In genomic region chr4:142440093-142440492, GRCh38 we compare ENCODE assay signal across 22 cellular contexts.
"Had no signal": no experiment of that assay in that cellular context is flagged by ENCODE, and none has a peak within 500 bp of the region (broad histone marks: within the 10 kb centered on the region; RNA-seq: fewer than 3 reads in every experiment).

No MANE protein-coding gene starts in this region.

- H3K4me3 ChIP-seq: left lung, lung, spleen, thoracic aorta, vagina had no signal

- H3K4me3 Mint-ChIP-seq: activated CD4-positive, alpha-beta T cell treated with anti-CD3 and anti-CD28 coated beads, Interleukin-2, amount 10 ng/mL, durations not matched to agents 7 days and 5 days; activated CD8-positive, alpha-beta memory T cell treated with anti-CD3 and anti-CD28 coated beads, Interleukin-2, amount 10 ng/mL, durations not matched to agents 7 days and 5 days; activated CD8-positive, alpha-beta T cell treated with anti-CD3 and anti-CD28 coated beads for 36 hours; activated naive CD4-positive, alpha-beta T cell treated with anti-CD3 and anti-CD28 coated beads, Interleukin-2, amount 50 U/mL, for 24 hours; endodermal cell; natural killer cell; T-helper 2 cell treated with Interferon-gamma antibody and Interleukin-4, amounts not matched to agents 5 μg/mL and 100 μg/mL, for 36 hours; type B pancreatic cell had no signal

- H3K27me3 Mint-ChIP-seq: activated CD4-positive, alpha-beta T cell treated with anti-CD3 and anti-CD28 coated beads, Interleukin-2, amount 10 ng/mL, durations not matched to agents 7 days and 5 days; activated CD8-positive, alpha-beta memory T cell treated with anti-CD3 and anti-CD28 coated beads, Interleukin-2, amount 10 ng/mL, durations not matched to agents 7 days and 5 days; activated CD8-positive, alpha-beta T cell treated with anti-CD3 and anti-CD28 coated beads for 36 hours; activated naive CD4-positive, alpha-beta T cell treated with anti-CD3 and anti-CD28 coated beads, Interleukin-2, amount 50 U/mL, for 24 hours; type B pancreatic cell had no signal

- H3K4me1 Mint-ChIP-seq: natural killer cell had no signal

- DNase-seq: activated CD4-positive, alpha-beta T cell treated with anti-CD3 and anti-CD28 coated beads, Interleukin-2, amount 10 ng/mL, durations not matched to agents 7 days and 5 days; activated CD4-positive, CD25-positive, alpha-beta regulatory T cell treated with anti-CD3 and anti-CD28 coated beads, Interleukin-2, amount 50 U/mL, for 72 hours; activated CD8-positive, alpha-beta memory T cell treated with anti-CD3 and anti-CD28 coated beads, Interleukin-2, amount 10 ng/mL, durations not matched to agents 7 days and 5 days; activated CD8-positive, alpha-beta T cell treated with anti-CD3 and anti-CD28 coated beads for 36 hours; activated gamma-delta T cell; activated T-cell treated with anti-CD3 and anti-CD28 coated beads for 4 hours; aorta; central memory CD4-positive, alpha-beta T cell; endodermal cell; foreskin fibroblast; left lung; natural killer cell; spleen; stimulated activated CD4-positive, alpha-beta T cell treated with anti-CD3 and anti-CD28 coated beads, Interleukin-4, amount 100 ng/mL, for 1 hour; stimulated activated naive CD4-positive, alpha-beta T cell treated with Interleukin-2 at 50 U/mL for 16 hours; WERI-Rb-1 had no signal

- H3K27me3 ChIP-seq: left lung, spleen, vagina had no signal

- H3K9me3 Mint-ChIP-seq: type B pancreatic cell had no signal

- H3K27ac ChIP-seq: left lung, spleen, thoracic aorta, vagina, WERI-Rb-1 had no signal

- H3K36me3 ChIP-seq: left lung, spleen, thoracic aorta, vagina, WERI-Rb-1 had no signal

- H3K27ac Mint-ChIP-seq: activated CD4-positive, alpha-beta T cell treated with anti-CD3 and anti-CD28 coated beads, Interleukin-2, amount 10 ng/mL, durations not matched to agents 7 days and 5 days; activated CD8-positive, alpha-beta memory T cell treated with anti-CD3 and anti-CD28 coated beads, Interleukin-2, amount 10 ng/mL, durations not matched to agents 7 days and 5 days; activated CD8-positive, alpha-beta T cell treated with anti-CD3 and anti-CD28 coated beads for 36 hours; activated naive CD4-positive, alpha-beta T cell treated with anti-CD3 and anti-CD28 coated beads, Interleukin-2, amount 50 U/mL, for 24 hours; endodermal cell; natural killer cell; T-helper 2 cell treated with Interferon-gamma antibody and Interleukin-4, amounts not matched to agents 5 μg/mL and 100 μg/mL, for 36 hours; type B pancreatic cell had no signal

- ATAC-seq: activated CD8-positive, alpha-beta memory T cell treated with anti-CD3 and anti-CD28 coated beads, Interleukin-2, amount 10 ng/mL, durations not matched to agents 7 days and 5 days; activated CD8-positive, alpha-beta T cell treated with anti-CD3 and anti-CD28 coated beads for 36 hours; left lung; natural killer cell had no signal

- H3K36me3 Mint-ChIP-seq: natural killer cell, type B pancreatic cell had no signal

- H3K4me1 ChIP-seq: left lung, spleen, vagina had no signal
